ENCODE assay signal across 9 cellular contexts in the genomic region with DNA sequence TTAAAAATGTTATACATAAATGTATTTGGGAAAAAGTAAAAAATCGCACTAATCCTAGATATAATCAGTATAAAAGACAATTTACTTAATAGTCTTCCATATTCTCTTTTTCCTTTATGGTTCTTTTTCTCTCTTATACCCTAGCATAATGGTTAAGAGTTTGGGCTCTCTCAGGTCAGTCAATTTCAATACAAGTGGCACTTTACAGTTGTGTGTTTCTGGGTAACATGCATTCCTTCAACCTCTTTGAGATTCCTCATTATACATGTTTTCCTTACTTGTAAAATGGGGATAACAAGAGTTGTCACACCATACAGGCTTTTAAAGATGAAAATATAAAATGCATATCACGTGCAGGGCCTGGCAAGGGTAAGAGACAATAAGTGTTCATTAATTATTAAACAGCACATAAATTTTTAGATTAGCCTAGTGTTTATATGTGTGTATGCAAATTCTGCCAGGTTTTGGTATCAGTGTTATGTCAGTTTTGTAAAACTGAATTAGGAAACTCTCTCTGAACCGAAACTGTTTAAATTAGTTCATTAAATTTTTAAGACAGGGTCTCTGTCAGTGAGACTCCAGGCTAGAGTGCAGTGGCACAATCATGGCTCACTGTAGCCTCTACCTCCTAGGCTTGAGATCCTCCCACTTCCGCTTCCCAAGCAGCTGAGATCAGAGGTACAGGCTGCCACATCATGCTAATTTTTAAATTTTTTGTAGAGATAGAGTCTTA. TPM values are rescaled to one million over a fixed set of nuclear protein-coding genes. Genes with fewer than 3 reads are reported as not detected.
DNase-seq lines count a peak whose midpoint lies in the region; ATAC-seq and TF ChIP-seq lines count a peak whose summit lies in the region.
"Had no signal": no experiment of that assay in that cellular context is flagged by ENCODE, and none has a peak within 500 bp of the region (broad histone marks: within the 10 kb centered on the region; RNA-seq: fewer than 3 reads in every experiment).

No MANE protein-coding gene starts in this region.

- H3F3A ChIP-seq in SU-DHL-6 (ENCODE audit: insufficient read depth): peaks cover 45% of the 10 kb centered on the region

- H3K9me3 ChIP-seq in SU-DHL-6 (ENCODE audit: insufficient read depth, low read length): no peaks in the 10 kb centered on the region
- no peaks in the 10 kb centered on the region for H3K9me3 ChIP-seq in gastrocnemius medialis

- H2AFZ ChIP-seq in SU-DHL-6 (ENCODE audit: low read depth, low read length, severe bottlenecking): no peak overlapping the region

- H3K4me3 ChIP-seq in SU-DHL-6 (ENCODE audit: insufficient read depth, low read length, poor library complexity, severe bottlenecking): no peak overlapping the region
- H3K4me3 ChIP-seq in gastrocnemius medialis: no peak overlapping the region

- H3K27ac ChIP-seq in SU-DHL-6 (ENCODE audit: low read depth, low read length) (peak overlapping the region; percentile 37; the same call in 1 of the 2 replicates), gastrocnemius medialis (no peak overlapping the region)

- intact Hi-C loops in gastrocnemius medialis (cut with DNase I; ENCODE audit: low total_unique reads) (no loop called here), MCF 10A (cut with micrococcal nuclease) (no loop called here)

- DNase-seq in activated naive CD4-positive, alpha-beta T cell treated with Interleukin-2 at 50 U/mL for 16 hours: no peak
- no peak for DNase-seq in stimulated activated naive CD8-positive, alpha-beta T cell treated with anti-CD3 and anti-CD28 coated beads, Interleukin-15, amount 100 ng/mL, for 72 hours
- DNase-seq in gastrocnemius medialis: no peak
- DNase-seq in HEK293T (ENCODE audit: extremely low spot score): no peak
- DNase-seq in MCF 10A (ENCODE audit: unreplicated experiment): no peak
- DNase-seq: C1 segment of cervical spinal cord had no signal

- no TSS peak for BruUV-seq in MCF 10A (replicated peaks; lab: Mats Ljungman, UMichigan)

- H3K36me3 Mint-ChIP-seq in activated naive CD4-positive, alpha-beta T cell treated with anti-CD3 and anti-CD28 coated beads, Interleukin-2, amount 50 U/mL, for 24 hours: peaks cover 8% of the 10 kb centered on the region
- H3K36me3 Mint-ChIP-seq in MCF 10A (ENCODE audit: insufficient read depth, unreplicated experiment): peaks cover 15% of the 10 kb centered on the region

- in situ Hi-C loops in gastrocnemius medialis (cut with MboI; ENCODE audit: low sequenced_read_pairs in 4 of 4): no loop called here

- TF ChIP-seq CTCF in SU-DHL-6 (IDR thresholded peaks at IDR 0.05; ENCODE audit: insufficient read depth, low read length, poor library complexity, severe bottlenecking) (no peak), gastrocnemius medialis (IDR thresholded peaks at IDR 0.05 in 4 of 5, conservative IDR thresholded peaks at IDR 0.05 in 1 of 5) (no peak), MCF 10A (IDR thresholded peaks at IDR 0.05; ENCODE audit: unreplicated experiment) (no peak)

- H3K4me3 Mint-ChIP-seq in activated naive CD4-positive, alpha-beta T cell treated with anti-CD3 and anti-CD28 coated beads, Interleukin-2, amount 50 U/mL, for 24 hours: peak overlapping the region; percentile 68
- peak overlapping the region; percentile 53 to 65 for H3K4me3 Mint-ChIP-seq in stimulated activated naive CD8-positive, alpha-beta T cell treated with anti-CD3 and anti-CD28 coated beads, Interleukin-15, amount 100 ng/mL, for 72 hours
- no peak overlapping the region for H3K4me3 Mint-ChIP-seq in MCF 10A (ENCODE audit: unreplicated experiment)

- H3K79me2 ChIP-seq in SU-DHL-6 (ENCODE audit: insufficient read depth, low read length): peaks cover 100% of the 10 kb centered on the region

- peaks cover 95% of the 10 kb centered on the region for H4K20me1 ChIP-seq in SU-DHL-6 (ENCODE audit: low read depth, low read length)

- CTCF ChIA-PET in HEK293T (lab: Yijun Ruan, JAX) (no interaction called here), MCF 10A (lab: Yijun Ruan, JAX) (no interaction called here)

- H3K9me3 Mint-ChIP-seq in activated naive CD4-positive, alpha-beta T cell treated with anti-CD3 and anti-CD28 coated beads, Interleukin-2, amount 50 U/mL, for 24 hours: no peaks in the 10 kb centered on the region
- H3K9me3 Mint-ChIP-seq in stimulated activated naive CD8-positive, alpha-beta T cell treated with anti-CD3 and anti-CD28 coated beads, Interleukin-15, amount 100 ng/mL, for 72 hours: no peaks in the 10 kb centered on the region
- H3K9me3 Mint-ChIP-seq in MCF 10A (ENCODE audit: unreplicated experiment): no peaks in the 10 kb centered on the region

- peak overlapping the region; percentile 99 for H3K4me2 ChIP-seq in SU-DHL-6 (ENCODE audit: low read depth, low read length, poor library complexity, severe bottlenecking)

- POLR2A ChIA-PET in HEK293T (lab: Yijun Ruan, JAX) (no interaction called here), MCF 10A (lab: Yijun Ruan, JAX) (interaction anchor here (0.7 kb wide), 1 partner anchor 44 kb away, joined by 3 read pairs; no protein-coding TSS in a partner anchor)

- H3K4me1 ChIP-seq in gastrocnemius medialis: peaks cover 73 to 75% of the 10 kb centered on the region in 2 donors

- no peak overlapping the region for H3K9ac ChIP-seq in SU-DHL-6 (ENCODE audit: low read length)

- ATAC-seq in HG02981 (IDR thresholded peaks at IDR 0.05; ENCODE audit: unreplicated experiment) (peak; percentile 68), gastrocnemius medialis (no peak)
- ATAC-seq in stimulated activated naive CD8-positive, alpha-beta T cell treated with anti-CD3 and anti-CD28 coated beads, Interleukin-15, amount 100 ng/mL, for 72 hours: peak; percentile 81

- H3K9me2 ChIP-seq in SU-DHL-6 (replicated peaks; ENCODE audit: insufficient read depth, low read length): no peaks in the 10 kb centered on the region

- H3K27ac Mint-ChIP-seq in activated naive CD4-positive, alpha-beta T cell treated with anti-CD3 and anti-CD28 coated beads, Interleukin-2, amount 50 U/mL, for 24 hours: peak overlapping the region; percentile 87
- peak overlapping the region in 1 of 2 donors; percentile 0 for H3K27ac Mint-ChIP-seq in stimulated activated naive CD8-positive, alpha-beta T cell treated with anti-CD3 and anti-CD28 coated beads, Interleukin-15, amount 100 ng/mL, for 72 hours
- no peak overlapping the region for H3K27ac Mint-ChIP-seq in MCF 10A (ENCODE audit: low read depth, unreplicated experiment)

- no peaks in the 10 kb centered on the region for H3K27me3 Mint-ChIP-seq in activated naive CD4-positive, alpha-beta T cell treated with anti-CD3 and anti-CD28 coated beads, Interleukin-2, amount 50 U/mL, for 24 hours
- no peaks in the 10 kb centered on the region for H3K27me3 Mint-ChIP-seq in stimulated activated naive CD8-positive, alpha-beta T cell treated with anti-CD3 and anti-CD28 coated beads, Interleukin-15, amount 100 ng/mL, for 72 hours
- H3K27me3 Mint-ChIP-seq in MCF 10A (ENCODE audit: insufficient read depth, unreplicated experiment): no peaks in the 10 kb centered on the region

- H3K4me1 Mint-ChIP-seq in activated naive CD4-positive, alpha-beta T cell treated with anti-CD3 and anti-CD28 coated beads, Interleukin-2, amount 50 U/mL, for 24 hours: peaks cover 100% of the 10 kb centered on the region
- H3K4me1 Mint-ChIP-seq in stimulated activated naive CD8-positive, alpha-beta T cell treated with anti-CD3 and anti-CD28 coated beads, Interleukin-15, amount 100 ng/mL, for 72 hours: peaks cover 78% of the 10 kb centered on the region
- H3K4me1 Mint-ChIP-seq in MCF 10A (ENCODE audit: insufficient read depth, unreplicated experiment): peaks cover 16% of the 10 kb centered on the region

- H3K36me3 ChIP-seq in SU-DHL-6 (ENCODE audit: low read length) (peaks cover 37% of the 10 kb centered on the region), gastrocnemius medialis (no peaks in the 10 kb centered on the region)

- no peaks in the 10 kb centered on the region for H3K27me3 ChIP-seq in SU-DHL-6 (ENCODE audit: low read length)
- no peaks in the 10 kb centered on the region for H3K27me3 ChIP-seq in gastrocnemius medialis

- TF ChIP-seq POLR2A in gastrocnemius medialis (IDR thresholded peaks at IDR 0.05): no peak

TF ChIP-seq in HEK293T, 16 proteins besides CTCF, POLR2A, EP300 and RAD21:
- no peak for TF ChIP-seq FOXK2 (IDR thresholded peaks at IDR 0.05)
- TF ChIP-seq L3MBTL2 (conservative IDR thresholded peaks at IDR 0.05): no peak
- TF ChIP-seq CTBP1 (IDR thresholded peaks at IDR 0.05; ENCODE audit: borderline replicate concordance): no peak

RNA-seq across cellular contexts. Expression of a gene that starts 49.8 kb away (rescaled TPM):
- 10 to 100 TPM; 24.8 to 48.7 (median 33.7) TPM for total RNA-seq in gastrocnemius medialis
- 73.7 and 82.1 TPM in 2 replicates for total RNA-seq in MCF 10A (2022)

Comparison
In these comparisons a context has a peak if more than half of its experiments do, and no peak if none do; other contexts are left out.
1. ATAC-seq: peak in HG02981 (single experiment) and stimulated activated naive CD8-positive, alpha-beta T cell treated with anti-CD3 and anti-CD28 coated beads, Interleukin-15, amount 100 ng/mL, for 72 hours (single experiment); none in gastrocnemius medialis (0 of 2).